Comparison of ENCODE assay signal across 16 cellular contexts in genomic region chr19:47901370-47901769, GRCh38. TPM values are rescaled to one million over a fixed set of nuclear protein-coding genes. Genes with fewer than 3 reads are reported as not detected.
DNase-seq lines count a peak whose midpoint lies in the region; ATAC-seq and TF ChIP-seq lines count a peak whose summit lies in the region.
"Had no signal": no experiment of that assay in that cellular context is flagged by ENCODE, and none has a peak within 500 bp of the region (broad histone marks: within the 10 kb centered on the region; RNA-seq: fewer than 3 reads in every experiment).

No MANE protein-coding gene starts in this region.

- DNase-seq in activated CD4-positive, alpha-beta T cell treated with anti-CD3 and anti-CD28 coated beads, Interleukin-2, amount 10 ng/mL, durations not matched to agents 24 days and 14 days = peak; percentile 32
- DNase-seq in activated CD4-positive, alpha-beta T cell treated with anti-CD3 and anti-CD28 coated beads for 1 hour = no peak
- DNase-seq in left lobe of liver (ENCODE audit: low spot score) = peak; percentile 21
- DNase-seq in osteocyte (ENCODE audit: extremely low spot score, unreplicated experiment) = peak; percentile 51
- peak; percentile 8 for DNase-seq in type B pancreatic cell (ENCODE audit: extremely low spot score, unreplicated experiment)
- DNase-seq in stimulated activated naive B cell treated with anti-CD40 and anti-IgM and Interleukin-4, amounts not matched to agents 10 μg/mL and 1 μg/mL and 100 μg/mL, for 72 hours = no peak
- no peak for DNase-seq in SKM-1 (lab: John Stamatoyannopoulos, UW; ENCODE audit: unreplicated experiment)
- DNase-seq: CD4-positive, alpha-beta memory T cell; DMS153; DMS79; GDM1; H9 had no signal

- intact Hi-C loops in activated CD4-positive, alpha-beta T cell treated with anti-CD3 and anti-CD28 coated beads, Interleukin-2, amount 10 ng/mL, durations not matched to agents 24 days and 14 days (cut with micrococcal nuclease) = no loop called here

- TF ChIP-seq CTCF in osteocyte (IDR thresholded peaks at IDR 0.05) (no peak), type B pancreatic cell (conservative IDR thresholded peaks at IDR 0.05) (no peak)

- no peaks in the 10 kb centered on the region for H3K36me3 Mint-ChIP-seq in activated CD4-positive, alpha-beta T cell treated with anti-CD3 and anti-CD28 coated beads, Interleukin-2, amount 10 ng/mL, durations not matched to agents 24 days and 14 days (ENCODE audit: low read depth)
- H3K36me3 Mint-ChIP-seq in osteocyte (ENCODE audit: unreplicated experiment) (no peaks in the 10 kb centered on the region), type B pancreatic cell (no peaks in the 10 kb centered on the region)
- H3K36me3 Mint-ChIP-seq in stimulated activated naive B cell treated with anti-CD40 and anti-IgM and Interleukin-4, amounts not matched to agents 10 μg/mL and 1 μg/mL and 100 μg/mL, for 72 hours = no peaks in the 10 kb centered on the region
- H3K36me3 Mint-ChIP-seq: CD14-positive monocyte; CD4-positive, alpha-beta memory T cell had no signal

- no peak overlapping the region for H3K27ac Mint-ChIP-seq in activated CD4-positive, alpha-beta T cell treated with anti-CD3 and anti-CD28 coated beads, Interleukin-2, amount 10 ng/mL, durations not matched to agents 24 days and 14 days
- H3K27ac Mint-ChIP-seq in osteocyte (ENCODE audit: unreplicated experiment) (no peak overlapping the region), type B pancreatic cell (no peak overlapping the region)
- H3K27ac Mint-ChIP-seq in stimulated activated naive B cell treated with anti-CD40 and anti-IgM and Interleukin-4, amounts not matched to agents 10 μg/mL and 1 μg/mL and 100 μg/mL, for 72 hours = no peak overlapping the region
- H3K27ac Mint-ChIP-seq: CD4-positive, alpha-beta memory T cell; H9 had no signal

- H3K4me3 Mint-ChIP-seq in activated CD4-positive, alpha-beta T cell treated with anti-CD3 and anti-CD28 coated beads, Interleukin-2, amount 10 ng/mL, durations not matched to agents 24 days and 14 days = no peak overlapping the region
- H3K4me3 Mint-ChIP-seq in osteocyte (ENCODE audit: unreplicated experiment) (no peak overlapping the region), type B pancreatic cell (no peak overlapping the region)
- H3K4me3 Mint-ChIP-seq in stimulated activated naive B cell treated with anti-CD40 and anti-IgM and Interleukin-4, amounts not matched to agents 10 μg/mL and 1 μg/mL and 100 μg/mL, for 72 hours = no peak overlapping the region
- H3K4me3 Mint-ChIP-seq: CD14-positive monocyte; CD4-positive, alpha-beta memory T cell; H9 had no signal

- H3K9me3 Mint-ChIP-seq in activated CD4-positive, alpha-beta T cell treated with anti-CD3 and anti-CD28 coated beads, Interleukin-2, amount 10 ng/mL, durations not matched to agents 24 days and 14 days = no peaks in the 10 kb centered on the region
- H3K9me3 Mint-ChIP-seq in osteocyte (ENCODE audit: unreplicated experiment) = no peaks in the 10 kb centered on the region
- no peaks in the 10 kb centered on the region for H3K9me3 Mint-ChIP-seq in type B pancreatic cell
- no peaks in the 10 kb centered on the region for H3K9me3 Mint-ChIP-seq in stimulated activated naive B cell treated with anti-CD40 and anti-IgM and Interleukin-4, amounts not matched to agents 10 μg/mL and 1 μg/mL and 100 μg/mL, for 72 hours
- H3K9me3 Mint-ChIP-seq: H9 had no signal

- H3K27me3 Mint-ChIP-seq in activated CD4-positive, alpha-beta T cell treated with anti-CD3 and anti-CD28 coated beads, Interleukin-2, amount 10 ng/mL, durations not matched to agents 24 days and 14 days = no peaks in the 10 kb centered on the region
- peaks cover 7% of the 10 kb centered on the region for H3K27me3 Mint-ChIP-seq in osteocyte (ENCODE audit: unreplicated experiment)
- H3K27me3 Mint-ChIP-seq in type B pancreatic cell = no peaks in the 10 kb centered on the region
- peaks cover 18 to 23% of the 10 kb centered on the region in 2 donors for H3K27me3 Mint-ChIP-seq in stimulated activated naive B cell treated with anti-CD40 and anti-IgM and Interleukin-4, amounts not matched to agents 10 μg/mL and 1 μg/mL and 100 μg/mL, for 72 hours

- no peak for ATAC-seq in left lobe of liver
- no peak for ATAC-seq in stimulated activated naive B cell treated with anti-CD40 and anti-IgM and Interleukin-4, amounts not matched to agents 10 μg/mL and 1 μg/mL and 100 μg/mL, for 72 hours (replicated peaks)

- H3K4me1 Mint-ChIP-seq in activated CD4-positive, alpha-beta T cell treated with anti-CD3 and anti-CD28 coated beads, Interleukin-2, amount 10 ng/mL, durations not matched to agents 24 days and 14 days = no peaks in the 10 kb centered on the region
- no peaks in the 10 kb centered on the region for H3K4me1 Mint-ChIP-seq in osteocyte (ENCODE audit: unreplicated experiment)
- no peaks in the 10 kb centered on the region for H3K4me1 Mint-ChIP-seq in type B pancreatic cell (ENCODE audit: unreplicated experiment)
- no peaks in the 10 kb centered on the region for H3K4me1 Mint-ChIP-seq in stimulated activated naive B cell treated with anti-CD40 and anti-IgM and Interleukin-4, amounts not matched to agents 10 μg/mL and 1 μg/mL and 100 μg/mL, for 72 hours
- H3K4me1 Mint-ChIP-seq: CD14-positive monocyte; CD4-positive, alpha-beta memory T cell had no signal

RNA-seq across cellular contexts. Expression of gene SULT2A1, which starts 15.3 kb away (rescaled TPM):
- total RNA-seq in activated CD4-positive, alpha-beta T cell treated with anti-CD3 and anti-CD28 coated beads, Interleukin-2, amount 10 ng/mL, durations not matched to agents 24 days and 14 days = not detected in 2 replicates
- 347 TPM for total RNA-seq in left lobe of liver
- not detected in 2 replicates for total RNA-seq in osteocyte
- 4.4 and 9.8 TPM in 2 replicates for total RNA-seq in type B pancreatic cell (ENCODE audit: low replicate concordance)
- total RNA-seq: A673; CD4-positive, alpha-beta memory T cell; Daoy; H1; H9 had no signal

RNA-seq across cellular contexts. Expression of gene TPRX2, which starts 42.3 kb away (rescaled TPM):
- total RNA-seq in activated CD4-positive, alpha-beta T cell treated with anti-CD3 and anti-CD28 coated beads, Interleukin-2, amount 10 ng/mL, durations not matched to agents 24 days and 14 days = not detected in 2 replicates
- total RNA-seq in left lobe of liver = not detected
- total RNA-seq in osteocyte = not detected in 2 replicates
- not detected in 2 replicates for total RNA-seq in type B pancreatic cell (ENCODE audit: low replicate concordance)
- total RNA-seq: A673; CD4-positive, alpha-beta memory T cell; Daoy; H1; H9 had no signal

Comparison
In these comparisons a context has a peak if more than half of its experiments do, and no peak if none do; other contexts are left out.
1. DNase-seq: peak in activated CD4-positive, alpha-beta T cell treated with anti-CD3 and anti-CD28 coated beads, Interleukin-2, amount 10 ng/mL, durations not matched to agents 24 days and 14 days (single experiment), left lobe of liver (single experiment), osteocyte (single experiment) and type B pancreatic cell (single experiment); none in activated CD4-positive, alpha-beta T cell treated with anti-CD3 and anti-CD28 coated beads for 1 hour (single experiment), stimulated activated naive B cell treated with anti-CD40 and anti-IgM and Interleukin-4, amounts not matched to agents 10 μg/mL and 1 μg/mL and 100 μg/mL, for 72 hours (single experiment) and SKM-1 (single experiment).
2. RNA of gene SULT2A1, which starts 15.3 kb away (total RNA-seq): 347 TPM in left lobe of liver (single experiment); 4.4 to 9.8 TPM in type B pancreatic cell, not detected in activated CD4-positive, alpha-beta T cell treated with anti-CD3 and anti-CD28 coated beads, Interleukin-2, amount 10 ng/mL, durations not matched to agents 24 days and 14 days and not detected in osteocyte; every median in the first group is over 10 times any median in the second.